In genomic region chr12:19084547-19084946, GRCh38 we compare ENCODE assay signal across 4 cellular contexts.
TF ChIP-seq lines count a peak whose summit lies in the region.

No MANE protein-coding gene starts in this region.

TF ChIP-seq in HepG2, 621 proteins besides CTCF, POLR2A, EP300 and RAD21:
- peak; percentile 55; the same call in 1 of the 2 replicates for TF ChIP-seq MAFF (IDR thresholded peaks at IDR 0.05; ENCODE audit: low read depth, low read length)
- TF ChIP-seq HOXD1 (CRISPR knock-in tag; IDR thresholded peaks at IDR 0.05): no peak
- TF ChIP-seq MAFK (conservative IDR thresholded peaks at IDR 0.05 in 1 of 2, IDR thresholded peaks at IDR 0.05 in 1 of 2; ENCODE audit: low read length in 2 of 2): peak; percentile 62 to 66
- TF ChIP-seq U2AF2 (IDR thresholded peaks at IDR 0.05; ENCODE audit: low read depth, low read length): no peak

TF ChIP-seq in A549, 52 proteins besides CTCF, POLR2A, EP300 and RAD21:
- TF ChIP-seq SMC3 (IDR thresholded peaks at IDR 0.05) (no peak), MAFK (IDR thresholded peaks at IDR 0.05; ENCODE audit: partially characterized antibody) (peak; percentile 55)

TF ChIP-seq in K562, 482 proteins besides CTCF, POLR2A, EP300 and RAD21:
- TF ChIP-seq BRD9 (IDR thresholded peaks at IDR 0.05; ENCODE audit: low read depth, partially characterized antibody) (no peak), MAFF (IDR thresholded peaks at IDR 0.05; ENCODE audit: low read length) (0 out of 2 replicates have a peak, but pooled peaks have one; percentile 37), MAFG (tag; conservative IDR thresholded peaks at IDR 0.05) (0 out of 2 replicates have a peak, but pooled peaks have one; percentile 33), ZNF507 (tag; conservative IDR thresholded peaks at IDR 0.05) (no peak), C11orf30 (IDR thresholded peaks at IDR 0.05; ENCODE audit: low read depth) (peak; percentile 46), ZNF316 (IDR thresholded peaks at IDR 0.05) (peak; percentile 36; the same call in 1 of the 2 replicates)
- TF ChIP-seq, protein P1, sequence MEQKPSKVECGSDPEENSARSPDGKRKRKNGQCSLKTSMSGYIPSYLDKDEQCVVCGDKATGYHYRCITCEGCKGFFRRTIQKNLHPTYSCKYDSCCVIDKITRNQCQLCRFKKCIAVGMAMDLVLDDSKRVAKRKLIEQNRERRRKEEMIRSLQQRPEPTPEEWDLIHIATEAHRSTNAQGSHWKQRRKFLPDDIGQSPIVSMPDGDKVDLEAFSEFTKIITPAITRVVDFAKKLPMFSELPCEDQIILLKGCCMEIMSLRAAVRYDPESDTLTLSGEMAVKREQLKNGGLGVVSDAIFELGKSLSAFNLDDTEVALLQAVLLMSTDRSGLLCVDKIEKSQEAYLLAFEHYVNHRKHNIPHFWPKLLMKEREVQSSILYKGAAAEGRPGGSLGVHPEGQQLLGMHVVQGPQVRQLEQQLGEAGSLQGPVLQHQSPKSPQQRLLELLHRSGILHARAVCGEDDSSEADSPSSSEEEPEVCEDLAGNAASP (IDR thresholded peaks at IDR 0.05): no peak

TF ChIP-seq in WTC11, 78 proteins besides CTCF, POLR2A, EP300 and RAD21:
- TF ChIP-seq, protein P2, sequence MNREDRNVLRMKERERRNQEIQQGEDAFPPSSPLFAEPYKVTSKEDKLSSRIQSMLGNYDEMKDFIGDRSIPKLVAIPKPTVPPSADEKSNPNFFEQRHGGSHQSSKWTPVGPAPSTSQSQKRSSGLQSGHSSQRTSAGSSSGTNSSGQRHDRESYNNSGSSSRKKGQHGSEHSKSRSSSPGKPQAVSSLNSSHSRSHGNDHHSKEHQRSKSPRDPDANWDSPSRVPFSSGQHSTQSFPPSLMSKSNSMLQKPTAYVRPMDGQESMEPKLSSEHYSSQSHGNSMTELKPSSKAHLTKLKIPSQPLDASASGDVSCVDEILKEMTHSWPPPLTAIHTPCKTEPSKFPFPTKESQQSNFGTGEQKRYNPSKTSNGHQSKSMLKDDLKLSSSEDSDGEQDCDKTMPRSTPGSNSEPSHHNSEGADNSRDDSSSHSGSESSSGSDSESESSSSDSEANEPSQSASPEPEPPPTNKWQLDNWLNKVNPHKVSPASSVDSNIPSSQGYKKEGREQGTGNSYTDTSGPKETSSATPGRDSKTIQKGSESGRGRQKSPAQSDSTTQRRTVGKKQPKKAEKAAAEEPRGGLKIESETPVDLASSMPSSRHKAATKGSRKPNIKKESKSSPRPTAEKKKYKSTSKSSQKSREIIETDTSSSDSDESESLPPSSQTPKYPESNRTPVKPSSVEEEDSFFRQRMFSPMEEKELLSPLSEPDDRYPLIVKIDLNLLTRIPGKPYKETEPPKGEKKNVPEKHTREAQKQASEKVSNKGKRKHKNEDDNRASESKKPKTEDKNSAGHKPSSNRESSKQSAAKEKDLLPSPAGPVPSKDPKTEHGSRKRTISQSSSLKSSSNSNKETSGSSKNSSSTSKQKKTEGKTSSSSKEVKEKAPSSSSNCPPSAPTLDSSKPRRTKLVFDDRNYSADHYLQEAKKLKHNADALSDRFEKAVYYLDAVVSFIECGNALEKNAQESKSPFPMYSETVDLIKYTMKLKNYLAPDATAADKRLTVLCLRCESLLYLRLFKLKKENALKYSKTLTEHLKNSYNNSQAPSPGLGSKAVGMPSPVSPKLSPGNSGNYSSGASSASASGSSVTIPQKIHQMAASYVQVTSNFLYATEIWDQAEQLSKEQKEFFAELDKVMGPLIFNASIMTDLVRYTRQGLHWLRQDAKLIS (CRISPR knock-in tag; IDR thresholded peaks at IDR 0.05; ENCODE audit: borderline replicate concordance): no peak
- TF ChIP-seq, protein P3, sequence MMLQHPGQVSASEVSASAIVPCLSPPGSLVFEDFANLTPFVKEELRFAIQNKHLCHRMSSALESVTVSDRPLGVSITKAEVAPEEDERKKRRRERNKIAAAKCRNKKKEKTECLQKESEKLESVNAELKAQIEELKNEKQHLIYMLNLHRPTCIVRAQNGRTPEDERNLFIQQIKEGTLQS (CRISPR knock-in tag; conservative IDR thresholded peaks at IDR 0.05): no peak
- TF ChIP-seq ELF4 (CRISPR knock-in tag; IDR thresholded peaks at IDR 0.05; ENCODE audit: low read depth) (no peak), ZNF232 (CRISPR knock-in tag; IDR thresholded peaks at IDR 0.05) (no peak), FOXP1 (CRISPR knock-in tag; IDR thresholded peaks at IDR 0.05; ENCODE audit: borderline replicate concordance) (no peak), ESRRA (CRISPR knock-in tag; IDR thresholded peaks at IDR 0.05; ENCODE audit: borderline replicate concordance) (no peak), ZBTB21 (CRISPR knock-in tag; IDR thresholded peaks at IDR 0.05; ENCODE audit: borderline replicate concordance) (no peak), ZNF121 (CRISPR knock-in tag; IDR thresholded peaks at IDR 0.05) (no peak), ZNF317 (CRISPR knock-in tag; IDR thresholded peaks at IDR 0.05; ENCODE audit: borderline replicate concordance, low read depth) (no peak), E2F1 (CRISPR knock-in tag; IDR thresholded peaks at IDR 0.05) (no peak), ZNF396 (CRISPR knock-in tag; IDR thresholded peaks at IDR 0.05; ENCODE audit: borderline replicate concordance) (no peak), GRHL2 (CRISPR knock-in tag; IDR thresholded peaks at IDR 0.05; ENCODE audit: insufficient replicate concordance, severe bottlenecking) (no peak), NFE2L1 (CRISPR knock-in tag; IDR thresholded peaks at IDR 0.05) (no peak), RELA (CRISPR knock-in tag; IDR thresholded peaks at IDR 0.05; ENCODE audit: borderline replicate concordance) (no peak), NFATC4 (CRISPR knock-in tag; IDR thresholded peaks at IDR 0.05) (no peak), SMAD3 (CRISPR knock-in tag; IDR thresholded peaks at IDR 0.05; ENCODE audit: borderline replicate concordance) (no peak), TP53 (CRISPR knock-in tag; IDR thresholded peaks at IDR 0.05) (no peak), MLX (CRISPR knock-in tag; IDR thresholded peaks at IDR 0.05) (no peak), ZNF138 (CRISPR knock-in tag; conservative IDR thresholded peaks at IDR 0.05) (no peak)
- TF ChIP-seq, protein P4, sequence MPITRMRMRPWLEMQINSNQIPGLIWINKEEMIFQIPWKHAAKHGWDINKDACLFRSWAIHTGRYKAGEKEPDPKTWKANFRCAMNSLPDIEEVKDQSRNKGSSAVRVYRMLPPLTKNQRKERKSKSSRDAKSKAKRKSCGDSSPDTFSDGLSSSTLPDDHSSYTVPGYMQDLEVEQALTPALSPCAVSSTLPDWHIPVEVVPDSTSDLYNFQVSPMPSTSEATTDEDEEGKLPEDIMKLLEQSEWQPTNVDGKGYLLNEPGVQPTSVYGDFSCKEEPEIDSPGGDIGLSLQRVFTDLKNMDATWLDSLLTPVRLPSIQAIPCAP (CRISPR knock-in tag; IDR thresholded peaks at IDR 0.05): no peak
